ENCODE assay signal across 8 cellular contexts in the genomic region with DNA sequence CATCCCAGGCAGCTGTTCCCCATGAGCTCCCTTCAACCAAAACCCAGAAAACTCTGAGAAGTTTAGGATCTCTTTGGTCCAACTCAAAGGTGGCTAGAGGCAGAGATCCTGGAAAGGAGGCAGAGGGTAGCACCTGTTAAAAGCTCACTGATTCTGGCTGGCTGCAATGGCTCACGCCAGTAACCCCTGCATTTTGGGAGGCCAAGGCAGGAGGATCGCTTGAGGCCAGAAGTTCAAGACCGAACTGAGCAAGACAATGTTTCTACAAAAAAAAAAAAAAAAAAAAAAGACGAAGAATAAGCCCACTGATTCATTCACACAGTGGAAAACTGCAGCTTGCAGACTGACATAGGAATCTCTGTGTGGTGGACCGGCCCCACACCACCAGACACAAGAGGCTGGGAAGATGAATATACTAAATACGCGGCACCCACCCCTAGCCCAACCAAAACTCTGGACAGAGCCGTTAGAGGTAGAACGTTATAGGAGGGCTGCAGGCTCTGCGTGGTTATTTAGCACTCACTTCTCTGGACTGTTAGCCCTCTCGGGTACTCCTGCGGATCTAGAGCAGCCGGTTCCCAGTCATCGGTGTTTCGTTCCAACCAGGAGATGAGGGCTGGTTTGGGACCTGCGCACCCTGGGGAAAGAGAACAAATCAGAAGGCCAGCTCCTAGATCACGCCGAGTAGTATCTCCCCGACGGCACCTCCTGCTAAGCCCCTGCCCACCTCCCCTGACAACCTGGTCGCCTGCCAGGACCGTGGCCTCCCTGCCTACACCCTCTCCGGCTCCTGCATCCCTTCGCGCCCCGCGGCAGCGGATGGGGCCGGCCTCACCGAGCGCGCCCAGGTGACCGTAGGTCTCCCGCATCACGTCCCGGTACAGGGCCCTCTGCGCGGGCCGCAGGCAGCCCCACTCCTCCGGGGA. TPM values are rescaled to one million over a fixed set of nuclear protein-coding genes. Genes with fewer than 3 reads are reported as not detected.
DNase-seq lines count a peak whose midpoint lies in the region; ATAC-seq and TF ChIP-seq lines count a peak whose summit lies in the region.

No MANE protein-coding gene starts in this region.

- no peaks in the 10 kb centered on the region for H3K9me3 Mint-ChIP-seq in activated naive CD4-positive, alpha-beta T cell treated with anti-CD3 and anti-CD28 coated beads, Interleukin-2, amount 10 ng/mL, durations not matched to agents 7 days and 5 days

- H3K9ac ChIP-seq in NT2/D1 (ENCODE audit: insufficient read length, low read depth) = peak overlapping the region; percentile 95

- peaks cover 35% of the 10 kb centered on the region for H3K4me1 Mint-ChIP-seq in activated naive CD4-positive, alpha-beta T cell treated with anti-CD3 and anti-CD28 coated beads, Interleukin-2, amount 10 ng/mL, durations not matched to agents 7 days and 5 days

- no peak for TF ChIP-seq CTCF in omental fat pad (IDR thresholded peaks at IDR 0.05)

- peak; percentile 15 for ATAC-seq in HG02870 (IDR thresholded peaks at IDR 0.05; ENCODE audit: unreplicated experiment)
- peak; percentile 67 for ATAC-seq in omental fat pad (ENCODE audit: low FRiP score)

- DNase-seq in NCI-H2196 (lab: John Stamatoyannopoulos, UW; ENCODE audit: unreplicated experiment) (peak; percentile 32), NCI-H2196 treated with DMSO at 0.1 percent for 48 hours (lab: John Stamatoyannopoulos, UW; ENCODE audit: unreplicated experiment) (no peak), NT2/D1 (ENCODE audit: low read depth, low spot score) (no peak), head of caudate nucleus (peak in 40 of 42 donors; percentile 13 to 73 (median 56)), omental fat pad (ENCODE audit: low spot score) (peak; percentile 23)
- DNase-seq in activated naive CD4-positive, alpha-beta T cell treated with anti-CD3 and anti-CD28 coated beads, Interleukin-2, amount 10 ng/mL, durations not matched to agents 7 days and 5 days = peak; percentile 61
- no peak for DNase-seq in central memory CD4-positive, alpha-beta T cell

- H3K27me3 ChIP-seq in NT2/D1 (ENCODE audit: insufficient read depth, insufficient read length) = no peaks in the 10 kb centered on the region

- CTCF ChIA-PET in activated naive CD4-positive, alpha-beta T cell treated with anti-CD3 and anti-CD28 coated beads, Interleukin-2, amount 10 ng/mL, durations not matched to agents 7 days and 5 days (lab: Charles Lee) = interaction anchor here (0.5 to 3.8 kb wide), 9 partner anchors 9 to 179 kb away, joined by 3 to 26 read pairs (median 4); partner anchors contain the start of genes DCTPP1 and PRR14

- peaks cover 2% of the 10 kb centered on the region for H3K4me1 ChIP-seq in NT2/D1 (ENCODE audit: insufficient read depth, insufficient read length)

- H3K4me3 ChIP-seq in NT2/D1 (ENCODE audit: insufficient read length, low read depth) = peak overlapping the region; percentile 95

- H3K27ac Mint-ChIP-seq in activated naive CD4-positive, alpha-beta T cell treated with anti-CD3 and anti-CD28 coated beads, Interleukin-2, amount 10 ng/mL, durations not matched to agents 7 days and 5 days = peak overlapping the region; percentile 97

- H3K36me3 ChIP-seq in NT2/D1 (ENCODE audit: insufficient read depth, insufficient read length, low read length) = peaks cover 40% of the 10 kb centered on the region

- H3K9me3 ChIP-seq in NT2/D1 (ENCODE audit: insufficient read depth, low read length) = no peaks in the 10 kb centered on the region

- intact Hi-C loops in head of caudate nucleus (cut with DNase I) = loop anchor here (10.0 kb wide), 1 partner anchor 46 kb away; the partner anchor contains the start of genes FBRS and PRR14

- H3K4me3 Mint-ChIP-seq in activated naive CD4-positive, alpha-beta T cell treated with anti-CD3 and anti-CD28 coated beads, Interleukin-2, amount 10 ng/mL, durations not matched to agents 7 days and 5 days = peak overlapping the region; percentile 88

- peaks cover 3% of the 10 kb centered on the region for H3K27me3 Mint-ChIP-seq in activated naive CD4-positive, alpha-beta T cell treated with anti-CD3 and anti-CD28 coated beads, Interleukin-2, amount 10 ng/mL, durations not matched to agents 7 days and 5 days

- peaks cover 33% of the 10 kb centered on the region for H3K36me3 Mint-ChIP-seq in activated naive CD4-positive, alpha-beta T cell treated with anti-CD3 and anti-CD28 coated beads, Interleukin-2, amount 10 ng/mL, durations not matched to agents 7 days and 5 days

RNA-seq across cellular contexts. Expression of gene ZNF689, which starts 0.9 kb away (rescaled TPM):
- 1 to 10 TPM; 5.5 to 9.5 (median 7.0) TPM for total RNA-seq in omental fat pad

RNA-seq across cellular contexts. Expression of gene ZNF785, which starts 23.8 kb away (rescaled TPM):
- total RNA-seq in omental fat pad = 10 to 100 TPM in 1 of 4 donors, 1 to 10 TPM in 3; 4.5 to 12.1 (median 8.1) TPM

RNA-seq across cellular contexts. Expression of gene ZNF688, which starts 37.8 kb away (rescaled TPM):
- 10 to 100 TPM in 3 of 4 donors, 1 to 10 TPM in 1; 7.4 to 24.0 (median 13.3) TPM for total RNA-seq in omental fat pad

RNA-seq across cellular contexts. Expression of gene PRR14, which starts 41.5 kb away (rescaled TPM):
- 10 to 100 TPM; 12.7 to 50.4 (median 17.6) TPM for total RNA-seq in omental fat pad

RNA-seq across cellular contexts. Expression of gene FBRS, which starts 49.0 kb away (rescaled TPM):
- total RNA-seq in omental fat pad = 10 to 100 TPM; 15.4 to 49.7 (median 23.4) TPM

Comparison
In these comparisons a context has a peak if more than half of its experiments do, and no peak if none do; other contexts are left out.
1. DNase-seq: peak in NCI-H2196 (single experiment), activated naive CD4-positive, alpha-beta T cell treated with anti-CD3 and anti-CD28 coated beads, Interleukin-2, amount 10 ng/mL, durations not matched to agents 7 days and 5 days (single experiment), head of caudate nucleus (40 of 42) and omental fat pad (single experiment); none in NCI-H2196 treated with DMSO at 0.1 percent for 48 hours (single experiment), NT2/D1 (single experiment) and central memory CD4-positive, alpha-beta T cell (single experiment).